In the genomic region with DNA sequence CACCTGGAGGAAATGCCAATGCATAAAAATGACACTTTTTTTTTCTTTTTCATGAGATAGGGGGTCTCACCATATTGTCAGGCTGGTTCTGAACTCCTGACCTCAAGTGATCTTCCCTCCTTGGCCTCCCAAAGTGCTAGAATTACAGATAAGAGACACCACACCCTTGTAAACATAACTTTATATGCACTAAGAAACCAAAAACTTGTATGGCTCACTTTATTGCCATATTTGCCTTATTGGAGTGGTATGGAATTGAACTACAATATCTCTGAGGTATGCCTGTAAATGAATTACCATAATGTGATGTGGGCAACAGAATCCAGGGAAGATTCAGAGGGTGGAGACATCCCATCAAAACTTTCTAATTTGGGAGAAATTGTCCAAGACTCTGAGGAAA, we compare ENCODE assay signal across 24 cellular contexts.
A peak's percentile ranks its signal among the peaks of the same experiment; 100 is the strongest.
DNase-seq lines count a peak whose midpoint lies in the region; ATAC-seq, FAIRE-seq and TF ChIP-seq lines count a peak whose summit lies in the region.
"Had no signal": no experiment of that assay in that cellular context is flagged by ENCODE, and none has a peak within 500 bp of the region (broad histone marks: within the 10 kb centered on the region; RNA-seq: fewer than 3 reads in every experiment).

No MANE protein-coding gene starts in this region.

- CTCF ChIA-PET in K562 (lab: Yijun Ruan, JAX; ENCODE audit: low intra/inter-chr PET ratio): no interaction called here

- BruUV-seq in K562 (replicated peaks; lab: Mats Ljungman, UMichigan): no TSS peak

- H3K27ac Mint-ChIP-seq in CD4-positive, CD25-positive, alpha-beta regulatory T cell: peak overlapping the region in 2 of 3 donors; percentile 6 to 39

- H3K79me2 ChIP-seq in OCI-LY3 (ENCODE audit: low read length) (no peaks in the 10 kb centered on the region), K562 (ENCODE audit: control insufficient read depth, insufficient read depth, low read length) (no peaks in the 10 kb centered on the region)

- H3K27me3 ChIP-seq in CD4-positive, CD25-positive, alpha-beta regulatory T cell (ENCODE audit: control insufficient read depth, insufficient read depth, low read length): no peaks in the 10 kb centered on the region
- no peaks in the 10 kb centered on the region for H3K27me3 ChIP-seq in OCI-LY3 (ENCODE audit: low read depth, low read length)
- no peaks in the 10 kb centered on the region for H3K27me3 ChIP-seq in K562 (ENCODE audit: control insufficient read depth in 2 of 2, insufficient read depth in 2 of 2, low read length in 2 of 2)
- H3K27me3 ChIP-seq: BE2C, SJCRH30 had no signal

- no peak for DNase-seq in CD4-positive, CD25-positive, alpha-beta regulatory T cell
- no peak for DNase-seq in K562 (ENCODE audit: extremely low read depth in 1 of 4, low spot score in 3 of 4)
- DNase-seq in mucosa of descending colon: no peak
- no peak for DNase-seq in NK-92 (lab: John Stamatoyannopoulos, UW; ENCODE audit: unreplicated experiment)
- no peak for DNase-seq in effector CD4-positive, alpha-beta T cell
- no peak for DNase-seq in activated T-cell treated with anti-CD3 and anti-CD28 coated beads, Interleukin-2, amount 50 U/mL, for 48 hours
- no peak for DNase-seq in DMS 273 (lab: John Stamatoyannopoulos, UW; ENCODE audit: unreplicated experiment)
- DNase-seq: BE2C, DMS53, KG1, NCI-H1048, NCI-H1417, NCI-H1694 treated with DMSO at 0.1 percent for 48 hours, NCI-H2081, NCI-H2227 treated with DMSO at 0.1 percent for 48 hours, NCI-H526 treated with DMSO at 0.1 percent for 48 hours, SJCRH30 had no signal

- no peak for ATAC-seq in CD4-positive, CD25-positive, alpha-beta regulatory T cell (ENCODE audit: low read depth in 2 of 2)
- ATAC-seq in K562 (no peak), mucosa of descending colon (peak; percentile 64)
- ATAC-seq: HepG2, Right ventricle myocardium inferior had no signal

- peaks cover 5% of the 10 kb centered on the region for H3K4me1 ChIP-seq in CD4-positive, CD25-positive, alpha-beta regulatory T cell (ENCODE audit: control insufficient read depth, insufficient read depth, low read length, poor library complexity, severe bottlenecking)
- peaks cover 99% of the 10 kb centered on the region for H3K4me1 ChIP-seq in OCI-LY3 (ENCODE audit: low read length)
- H3K4me1 ChIP-seq in K562 (replicated peaks in 1 of 2; ENCODE audit: control insufficient read depth in 2 of 2, insufficient read depth in 2 of 2, low read length in 2 of 2): peaks cover 4 to 26% of the 10 kb centered on the region in 2 experiments; a peak in 4 of 5 replicates
- peaks cover 33% of the 10 kb centered on the region for H3K4me1 ChIP-seq in mucosa of descending colon (ENCODE audit: low read depth)
- H3K4me1 ChIP-seq: BE2C had no signal

- peaks cover 6 to 49% (median 23%) of the 10 kb centered on the region in 4 donors for H3K4me1 Mint-ChIP-seq in CD4-positive, CD25-positive, alpha-beta regulatory T cell

- no peak for FAIRE-seq in K562 (lab: Jason Lieb, UNC)
- FAIRE-seq: A204.1, D721Med, H54, HepG2 had no signal

- TF ChIP-seq EP300 in K562 (IDR thresholded peaks at IDR 0.05; ENCODE audit: low read length): no peak

- no peaks in the 10 kb centered on the region for H3K9me3 ChIP-seq in CD4-positive, CD25-positive, alpha-beta regulatory T cell (ENCODE audit: control insufficient read depth in 2 of 2, low read length in 2 of 2)
- H3K9me3 ChIP-seq in OCI-LY3 (ENCODE audit: insufficient read depth, low read length) (no peaks in the 10 kb centered on the region), K562 (replicated peaks; ENCODE audit: control insufficient read depth, insufficient read depth, low read depth, low read length) (no peaks in the 10 kb centered on the region), mucosa of descending colon (no peaks in the 10 kb centered on the region)
- H3K9me3 ChIP-seq: BE2C had no signal

- no peak overlapping the region for H2AFZ ChIP-seq in OCI-LY3 (ENCODE audit: low read depth, low read length)
- no peak overlapping the region for H2AFZ ChIP-seq in K562 (ENCODE audit: low read depth, low read length)

- no peaks in the 10 kb centered on the region for H3K9me1 ChIP-seq in K562 (ENCODE audit: control insufficient read depth, insufficient read depth, low read length)

- peaks cover 0 to 2% (median 0%) of the 10 kb centered on the region in 7 donors for H3K9me3 Mint-ChIP-seq in CD4-positive, CD25-positive, alpha-beta regulatory T cell

- H3K27me3 Mint-ChIP-seq in CD4-positive, CD25-positive, alpha-beta regulatory T cell: peaks cover 3% of the 10 kb centered on the region

- no peak overlapping the region for H3K27ac ChIP-seq in CD4-positive, CD25-positive, alpha-beta regulatory T cell (ENCODE audit: insufficient read depth, low read length, poor library complexity, severe bottlenecking)
- peak overlapping the region; percentile 98 for H3K27ac ChIP-seq in OCI-LY3 (ENCODE audit: low read length)
- no peak overlapping the region for H3K27ac ChIP-seq in K562 (ENCODE audit: extremely low read depth, low read depth, low read length)
- H3K27ac ChIP-seq: SJCRH30 had no signal

- no peaks in the 10 kb centered on the region for H3K36me3 Mint-ChIP-seq in CD4-positive, CD25-positive, alpha-beta regulatory T cell
- H3K36me3 Mint-ChIP-seq: CD14-positive monocyte had no signal

- no peak overlapping the region for H3K4me3 Mint-ChIP-seq in CD4-positive, CD25-positive, alpha-beta regulatory T cell
- H3K4me3 Mint-ChIP-seq: CD14-positive monocyte had no signal

- TF ChIP-seq POLR2A in K562 (conservative IDR thresholded peaks at IDR 0.05): no peak

- TF ChIP-seq RAD21 in K562 (CRISPR knock-in tag; conservative IDR thresholded peaks at IDR 0.05 in 1 of 2, IDR thresholded peaks at IDR 0.05 in 1 of 2): no peak

- in situ Hi-C loops in K562 (cut with MboI): no loop called here

- no peak overlapping the region for H3K4me3 ChIP-seq in CD4-positive, CD25-positive, alpha-beta regulatory T cell (ENCODE audit: low read depth, low read length)
- H3K4me3 ChIP-seq in OCI-LY3 (ENCODE audit: low read length): no peak overlapping the region
- H3K4me3 ChIP-seq in K562: no peak overlapping the region
- no peak overlapping the region for H3K4me3 ChIP-seq in mucosa of descending colon
- H3K4me3 ChIP-seq: SJCRH30 had no signal

- POLR2A ChIA-PET in K562 (lab: Yijun Ruan, JAX): interaction anchor here (2.5 kb wide), 1 partner anchor 16 kb away, joined by 9 read pairs; no protein-coding TSS in a partner anchor

- no peak overlapping the region; the same call in 1 of the 2 replicates for H3K9ac ChIP-seq in OCI-LY3 (ENCODE audit: low read length)
- no peak overlapping the region for H3K9ac ChIP-seq in K562 (ENCODE audit: insufficient read depth in 1 of 2, low read depth in 2 of 2, low read length in 2 of 2)

- intact Hi-C loops in K562 (cut with micrococcal nuclease): no loop called here
- intact Hi-C loops in mucosa of descending colon (cut with DNase I, micrococcal nuclease): no loop called here

- H4K20me1 ChIP-seq in OCI-LY3 (ENCODE audit: insufficient read depth, low read length): no peaks in the 10 kb centered on the region
- H4K20me1 ChIP-seq in K562 (replicated peaks; ENCODE audit: control insufficient read depth, insufficient read depth, low read length): no peaks in the 10 kb centered on the region

- TF ChIP-seq CTCF in OCI-LY3 (IDR thresholded peaks at IDR 0.05; ENCODE audit: low read depth, low read length) (no peak), K562 (IDR thresholded peaks at IDR 0.05 in 2 of 3, conservative IDR thresholded peaks at IDR 0.05 in 1 of 3; ENCODE audit: insufficient read depth in 2 of 3, low read depth in 1 of 3, low read length in 3 of 3) (no peak), mucosa of descending colon (IDR thresholded peaks at IDR 0.05) (no peak)

- no peaks in the 10 kb centered on the region for H3K36me3 ChIP-seq in CD4-positive, CD25-positive, alpha-beta regulatory T cell (ENCODE audit: control insufficient read depth, insufficient read depth, low read length)
- H3K36me3 ChIP-seq in OCI-LY3 (replicated peaks; ENCODE audit: low read depth, low read length): no peaks in the 10 kb centered on the region
- no peaks in the 10 kb centered on the region for H3K36me3 ChIP-seq in K562 (ENCODE audit: control insufficient read depth, insufficient read depth, low read length)
- H3K36me3 ChIP-seq in mucosa of descending colon (ENCODE audit: low read depth): no peaks in the 10 kb centered on the region
- H3K36me3 ChIP-seq: BE2C, SJCRH30 had no signal

- H3K4me2 ChIP-seq in OCI-LY3 (ENCODE audit: low read length) (no peak overlapping the region), K562 (ENCODE audit: insufficient read depth, low read length) (no peak overlapping the region)
